ENCODE assay signal across 8 cellular contexts in genomic region chr4:4852591-4853362, GRCh38. TPM values are rescaled to one million over a fixed set of nuclear protein-coding genes. Genes with fewer than 3 reads are reported as not detected.
DNase-seq lines count a peak whose midpoint lies in the region; ATAC-seq, FAIRE-seq and TF ChIP-seq lines count a peak whose summit lies in the region.

No MANE protein-coding gene starts in this region.

- H3K9me3 ChIP-seq in trophoblast cell (ENCODE audit: insufficient read depth, low read depth, low read length): no peaks in the 10 kb centered on the region

- peak overlapping the region; percentile 33 for H2BK12ac ChIP-seq in trophoblast cell (ENCODE audit: low read length)

- peaks cover 15% of the 10 kb centered on the region for H3K79me1 ChIP-seq in trophoblast cell (ENCODE audit: low read length)

- peak overlapping the region; percentile 38 for H3K27ac Mint-ChIP-seq in glutamatergic neuron (ENCODE audit: unreplicated experiment)

- H4K91ac ChIP-seq in trophoblast cell (ENCODE audit: low read depth, low read length): peak overlapping the region; percentile 81

- H2AK5ac ChIP-seq in trophoblast cell (ENCODE audit: low read length): no peak overlapping the region

- peaks cover 16% of the 10 kb centered on the region for H3K4me1 Mint-ChIP-seq in glutamatergic neuron (ENCODE audit: low read depth, unreplicated experiment)

- peak overlapping the region; percentile 54 for H3K4ac ChIP-seq in trophoblast cell (ENCODE audit: low read depth, low read length)

- peak overlapping the region; percentile 73 for H2BK120ac ChIP-seq in trophoblast cell (ENCODE audit: insufficient read depth, low read length, poor library complexity)

- H3K14ac ChIP-seq in trophoblast cell (ENCODE audit: low read length): peak overlapping the region; percentile 60

- peaks cover 18 to 23% of the 10 kb centered on the region in 2 experiments for H3K4me1 ChIP-seq in trophoblast cell (ENCODE audit: control insufficient read depth in 1 of 2, insufficient read depth in 2 of 2, low read length in 2 of 2)

- H3K4me2 ChIP-seq in trophoblast cell (ENCODE audit: low read length): peak overlapping the region; percentile 63

- no CpG with 5 or more reads among the region's 42 CpGs for WGBS in trophoblast cell (ENCODE audit: extremely low coverage, insufficient coverage, insufficient read length)

- DNase-seq in GM04504 (ENCODE audit: low read depth): peak; percentile 55
- DNase-seq in activated CD4-positive, alpha-beta T cell treated with anti-CD3 and anti-CD28 coated beads, Interleukin-2, amount 50 U/mL, for 4 hours: peak; percentile 12 to 34
- DNase-seq in glutamatergic neuron: peak; percentile 75
- peak; percentile 19 to 24 for DNase-seq in trophoblast cell
- DNase-seq in activated gamma-delta T cell (lab: John Stamatoyannopoulos, UW): no peak
- DNase-seq in DMS153 treated with DMSO at 0.1 percent for 48 hours (lab: John Stamatoyannopoulos, UW; ENCODE audit: unreplicated experiment): no peak
- no peak for DNase-seq in urothelium cell line (ENCODE audit: low spot score)

- FAIRE-seq in urothelium cell line (lab: Jason Lieb, UNC): no peak

- H3K4me3 ChIP-seq in trophoblast cell (ENCODE audit: low read depth, low read length): no peak overlapping the region

- peak; percentile 44 for ATAC-seq in HG02610 (IDR thresholded peaks at IDR 0.05; ENCODE audit: unreplicated experiment)

- H3K18ac ChIP-seq in trophoblast cell (ENCODE audit: low read length): peak overlapping the region; percentile 54

- peak overlapping the region; percentile 85 for H3K4me3 Mint-ChIP-seq in glutamatergic neuron (ENCODE audit: unreplicated experiment)

- peaks cover 24% of the 10 kb centered on the region for H3K27me3 ChIP-seq in trophoblast cell (ENCODE audit: insufficient read depth, low read length)

- peak overlapping the region; percentile 80 for H3K27ac ChIP-seq in trophoblast cell (ENCODE audit: low read depth, low read length)

- TF ChIP-seq CTCF in glutamatergic neuron (IDR thresholded peaks at IDR 0.05; ENCODE audit: partially characterized antibody, unreplicated experiment): peak; percentile 62

- H3K27me3 Mint-ChIP-seq in glutamatergic neuron (ENCODE audit: unreplicated experiment): peaks cover 35% of the 10 kb centered on the region

- no peaks in the 10 kb centered on the region for H3K36me3 ChIP-seq in trophoblast cell (ENCODE audit: control insufficient read depth in 1 of 2, insufficient read depth in 2 of 2, low read length in 2 of 2)

- no peaks in the 10 kb centered on the region for H3K79me2 ChIP-seq in trophoblast cell (ENCODE audit: control insufficient read depth, insufficient read depth, low read length, poor library complexity)

- no peak overlapping the region for H3K23ac ChIP-seq in trophoblast cell (ENCODE audit: low read length)

- peak overlapping the region; percentile 35 for H4K12ac ChIP-seq in trophoblast cell (ENCODE audit: low read depth, low read length)

- peak overlapping the region; percentile 73 for H2AFZ ChIP-seq in trophoblast cell (ENCODE audit: insufficient read depth, low read length, poor library complexity)

- H4K8ac ChIP-seq in trophoblast cell (ENCODE audit: low read depth, low read length): peak overlapping the region; percentile 64

- peaks cover 8% of the 10 kb centered on the region for H3K9me3 Mint-ChIP-seq in glutamatergic neuron (ENCODE audit: unreplicated experiment)

- no peak overlapping the region for H3K9ac ChIP-seq in trophoblast cell (ENCODE audit: low read length)

- H3K36me3 Mint-ChIP-seq in glutamatergic neuron (ENCODE audit: unreplicated experiment): no peaks in the 10 kb centered on the region

- peak overlapping the region; percentile 78 for H2BK5ac ChIP-seq in trophoblast cell (ENCODE audit: low read depth, low read length, poor library complexity)

RNA-seq across cellular contexts. Expression of gene MSX1, which starts 6.7 kb away (rescaled TPM):
- 0.22 TPM for total RNA-seq in glutamatergic neuron (ENCODE audit: unreplicated experiment)
- polyA plus RNA-seq in trophoblast cell (2013): 62.1 and 63.6 TPM in 2 replicates

Comparison
In these comparisons a context has a peak if more than half of its experiments do, and no peak if none do; other contexts are left out.
1. DNase-seq: peak in GM04504 (single experiment), activated CD4-positive, alpha-beta T cell treated with anti-CD3 and anti-CD28 coated beads, Interleukin-2, amount 50 U/mL, for 4 hours (2 of 2), glutamatergic neuron (single experiment) and trophoblast cell (2 of 2); none in activated gamma-delta T cell (single experiment), DMS153 treated with DMSO at 0.1 percent for 48 hours (single experiment) and urothelium cell line (single experiment).